In genomic region chr2:3387011-3387410, GRCh38 we compare ENCODE assay signal across 16 cellular contexts. TPM values are rescaled to one million over a fixed set of nuclear protein-coding genes. Genes with fewer than 3 reads are reported as not detected.
A peak's percentile ranks its signal among the peaks of the same experiment; 100 is the strongest.
DNase-seq lines count a peak whose midpoint lies in the region; ATAC-seq and TF ChIP-seq lines count a peak whose summit lies in the region.
"Had no signal": no experiment of that assay in that cellular context is flagged by ENCODE, and none has a peak within 500 bp of the region (broad histone marks: within the 10 kb centered on the region; RNA-seq: fewer than 3 reads in every experiment).

No MANE protein-coding gene starts in this region.

- no peak for TF ChIP-seq CTCF in AG04450 (IDR thresholded peaks at IDR 0.05; ENCODE audit: low read depth, low read length)
- TF ChIP-seq CTCF in WTC11 (IDR thresholded peaks at IDR 0.05): no peak

- peak overlapping the region; percentile 47 for H3K27ac ChIP-seq in AG04450 (ENCODE audit: low read depth, low read length)
- H3K27ac ChIP-seq: BLaER1 treated with 17β-estradiol and CSF1 and Interleukin-3, amounts not matched to agents 10 nM and 100 nM; HL-60 had no signal

- ATAC-seq in WTC11 (no peak), GM21529 (IDR thresholded peaks at IDR 0.05; ENCODE audit: unreplicated experiment) (no peak), HG02870 (IDR thresholded peaks at IDR 0.05; ENCODE audit: unreplicated experiment) (no peak)
- ATAC-seq: CD8-positive, alpha-beta T cell had no signal

- no peak overlapping the region for H3K4me3 ChIP-seq in AG04450 (ENCODE audit: low read depth, low read length)
- H3K4me3 ChIP-seq: BLaER1 treated with 17β-estradiol and CSF1 and Interleukin-3, amounts not matched to agents 10 nM and 100 nM; GM23338 had no signal

- H3K9me3 ChIP-seq in AG04450 (ENCODE audit: control insufficient read depth, insufficient read depth, low read length): peaks cover 4% of the 10 kb centered on the region; the same call in 1 of the 2 replicates

- H3K36me3 Mint-ChIP-seq in WTC11: peaks cover 21% of the 10 kb centered on the region

- no peaks in the 10 kb centered on the region for H3K4me1 Mint-ChIP-seq in WTC11
- H3K4me1 Mint-ChIP-seq: GM23338 had no signal

- no peak overlapping the region for H3K4me3 Mint-ChIP-seq in WTC11
- H3K4me3 Mint-ChIP-seq: B cell; CD8-positive, alpha-beta T cell; GM23338 had no signal

- POLR2A ChIA-PET in AG04450 (lab: Yijun Ruan, JAX): interaction anchor here (1.9 kb wide), 1 partner anchor 9 kb away, joined by 10 read pairs; the partner anchor contains the start of gene EIPR1
- POLR2A ChIA-PET in WTC11 (lab: Charles Lee): no interaction called here

- CTCF ChIA-PET in AG04450 (lab: Charles Lee): interaction anchor here (1.1 to 4.4 kb wide), 5 partner anchors 8 to 84 kb away, joined by 3 to 39 read pairs (median 4); no protein-coding TSS in a partner anchor
- CTCF ChIA-PET in WTC11 (lab: Charles Lee): interaction anchor here (1.4 kb wide), 1 partner anchor 36 kb away, joined by 4 read pairs; no protein-coding TSS in a partner anchor

- no peaks in the 10 kb centered on the region for H3K9me3 Mint-ChIP-seq in WTC11
- H3K9me3 Mint-ChIP-seq: CD8-positive, alpha-beta T cell; GM23338 had no signal

- H3K27me3 ChIP-seq in AG04450 (ENCODE audit: control insufficient read depth, insufficient read depth, low read length): no peaks in the 10 kb centered on the region
- H3K27me3 ChIP-seq: BLaER1 treated with 17β-estradiol and CSF1 and Interleukin-3, amounts not matched to agents 10 nM and 100 nM had no signal

- no peaks in the 10 kb centered on the region for H3K27me3 Mint-ChIP-seq in WTC11 (ENCODE audit: low read depth)
- H3K27me3 Mint-ChIP-seq: B cell had no signal

- peak overlapping the region; percentile 60; the same call in 1 of the 2 replicates for H3K27ac Mint-ChIP-seq in WTC11
- H3K27ac Mint-ChIP-seq: B cell; CD8-positive, alpha-beta T cell; GM23338 had no signal

- no peak for DNase-seq in AG04450 (ENCODE audit: low read depth, low spot score)
- DNase-seq in WTC11 (ENCODE audit: low spot score): no peak
- peak; percentile 60 for DNase-seq in dermis blood vessel endothelial cell
- DNase-seq in lung microvascular endothelial cell (ENCODE audit: low read depth in 2 of 2): peak; percentile 53 to 62
- DNase-seq in EL: no peak
- DNase-seq: 8988T; Calu3; CD8-positive, alpha-beta T cell; DMS79 treated with DMSO at 0.1 percent for 48 hours; HCEC 1CT had no signal

TF ChIP-seq in WTC11, 78 proteins besides CTCF, POLR2A, EP300 and RAD21:
- TF ChIP-seq HMGA2 (CRISPR knock-in tag; IDR thresholded peaks at IDR 0.05) (no peak), ZNF263 (CRISPR knock-in tag; IDR thresholded peaks at IDR 0.05; ENCODE audit: low read depth) (no peak), ZNF396 (CRISPR knock-in tag; IDR thresholded peaks at IDR 0.05; ENCODE audit: borderline replicate concordance) (no peak)
TF ChIP-seq in WTC11: peak in this region for 0.

RNA-seq across cellular contexts. Expression of gene TRAPPC12, which starts 7.5 kb away (rescaled TPM):
- polyA plus RNA-seq in AG04450 (2011; rRNA removed): 41.7 and 56.0 TPM in 2 replicates
- 70.8 and 94.8 TPM in 2 replicates for polyA minus RNA-seq in AG04450 (2011; rRNA and poly(A)+ RNA removed)
- total RNA-seq in WTC11 (2021) (72.3 to 74.5 TPM (median 72.8 TPM) in 3 replicates), dermis blood vessel endothelial cell (35.7 and 63.0 TPM in 2 replicates), lung microvascular endothelial cell (27.5 and 49.4 TPM in 2 replicates)

RNA-seq across cellular contexts. Expression of gene EIPR1, which starts 9.4 kb away (rescaled TPM):
- 33.2 and 39.3 TPM in 2 replicates for polyA plus RNA-seq in AG04450 (2011; rRNA removed)
- polyA minus RNA-seq in AG04450 (2011; rRNA and poly(A)+ RNA removed): 22.2 and 27.7 TPM in 2 replicates
- total RNA-seq in WTC11 (2021): 22.8 to 25.0 TPM (median 23.0 TPM) in 3 replicates
- total RNA-seq in dermis blood vessel endothelial cell: 39.3 and 61.2 TPM in 2 replicates
- total RNA-seq in lung microvascular endothelial cell: 27.2 and 30.1 TPM in 2 replicates

Comparison
In these comparisons a context has a peak if more than half of its experiments do, and no peak if none do; other contexts are left out.
1. DNase-seq: peak in dermis blood vessel endothelial cell (single experiment) and lung microvascular endothelial cell (2 of 2); none in AG04450 (single experiment), WTC11 (single experiment) and EL (single experiment).